Comparison of ENCODE assay signal across 9 cellular contexts in genomic region chr14:77043984-77044485, GRCh38. TPM values are rescaled to one million over a fixed set of nuclear protein-coding genes. Genes with fewer than 3 reads are reported as not detected.
DNase-seq lines count a peak whose midpoint lies in the region; ATAC-seq, FAIRE-seq and TF ChIP-seq lines count a peak whose summit lies in the region.
"Had no signal": no experiment of that assay in that cellular context is flagged by ENCODE, and none has a peak within 500 bp of the region (broad histone marks: within the 10 kb centered on the region; RNA-seq: fewer than 3 reads in every experiment).

No MANE protein-coding gene starts in this region.

- no peak for TF ChIP-seq CTCF in neural cell (IDR thresholded peaks at IDR 0.05; ENCODE audit: poor library complexity, severe bottlenecking)

- H3K9me3 ChIP-seq in neural cell (ENCODE audit: low read length): no peaks in the 10 kb centered on the region

- TF ChIP-seq POLR2A in GM12891 (IDR thresholded peaks at IDR 0.05; ENCODE audit: low read depth, low read length): no peak

- no peaks in the 10 kb centered on the region for H3K27me3 Mint-ChIP-seq in stimulated activated naive CD8-positive, alpha-beta T cell treated with anti-CD3 and anti-CD28 coated beads, Interleukin-15, Interleukin-2, amounts not matched to agents 100 ng/mL and 50 ng/mL, for 24 hours
- no peaks in the 10 kb centered on the region for H3K27me3 Mint-ChIP-seq in stimulated activated naive CD8-positive, alpha-beta T cell treated with anti-CD3 and anti-CD28 coated beads, Interleukin-15, amount 100 ng/mL, for 72 hours

- DNase-seq in stimulated activated naive CD8-positive, alpha-beta T cell treated with anti-CD3 and anti-CD28 coated beads, Interleukin-15, amount 100 ng/mL, for 72 hours: no peak
- no peak for DNase-seq in GM12891 (ENCODE audit: insufficient read length, low spot score)
- DNase-seq in stimulated activated CD4-positive, alpha-beta T cell treated with anti-CD3 and anti-CD28 coated beads, Interleukin-12 subunit alpha, Interleukin-12 subunit beta, amount 100 ng/mL, for 4 hours: no peak
- DNase-seq: activated naive CD4-positive, alpha-beta T cell had no signal

- H4K20me1 ChIP-seq in neural cell (ENCODE audit: insufficient read depth): no peaks in the 10 kb centered on the region

- H3K79me2 ChIP-seq in neural cell (replicated peaks; ENCODE audit: insufficient read depth, low read length): no peaks in the 10 kb centered on the region

- H2AFZ ChIP-seq in neural cell (ENCODE audit: low read depth, low read length): no peak overlapping the region

- no peak for TF ChIP-seq EP300 in neural cell (conservative IDR thresholded peaks at IDR 0.05; ENCODE audit: poor library complexity, severe bottlenecking)

- no peak for ATAC-seq in stimulated activated naive CD8-positive, alpha-beta T cell treated with anti-CD3 and anti-CD28 coated beads, Interleukin-15, amount 100 ng/mL, for 72 hours
- ATAC-seq in HG03571 (IDR thresholded peaks at IDR 0.05; ENCODE audit: unreplicated experiment) (no peak), HG03457 (IDR thresholded peaks at IDR 0.05; ENCODE audit: unreplicated experiment) (no peak)

- no peak overlapping the region for H3K9ac ChIP-seq in neural cell (ENCODE audit: low read length)

- H3K36me3 ChIP-seq in neural cell (ENCODE audit: insufficient read depth, low read length): no peaks in the 10 kb centered on the region

- H3F3A ChIP-seq in neural cell (ENCODE audit: insufficient read depth, low read length, poor library complexity, severe bottlenecking): no peaks in the 10 kb centered on the region

- no peak for FAIRE-seq in GM12891 (lab: Jason Lieb, UNC)

- TF ChIP-seq RAD21 in neural cell (conservative IDR thresholded peaks at IDR 0.05): no peak

- peaks cover 82% of the 10 kb centered on the region for H3K4me1 Mint-ChIP-seq in stimulated activated naive CD8-positive, alpha-beta T cell treated with anti-CD3 and anti-CD28 coated beads, Interleukin-15, Interleukin-2, amounts not matched to agents 100 ng/mL and 50 ng/mL, for 24 hours (ENCODE audit: low read depth)
- H3K4me1 Mint-ChIP-seq in stimulated activated naive CD8-positive, alpha-beta T cell treated with anti-CD3 and anti-CD28 coated beads, Interleukin-15, amount 100 ng/mL, for 72 hours: peaks cover 75% of the 10 kb centered on the region

- H3K27ac ChIP-seq in cingulate gyrus (ENCODE audit: low read depth, low read length) (peak overlapping the region; percentile 93), neural cell (ENCODE audit: low read length) (peak overlapping the region; percentile 100)

- no peak overlapping the region for H3K4me3 ChIP-seq in neural cell (ENCODE audit: low read length)

- H3K9me3 Mint-ChIP-seq in stimulated activated naive CD8-positive, alpha-beta T cell treated with anti-CD3 and anti-CD28 coated beads, Interleukin-15, Interleukin-2, amounts not matched to agents 100 ng/mL and 50 ng/mL, for 24 hours: no peaks in the 10 kb centered on the region
- H3K9me3 Mint-ChIP-seq in stimulated activated naive CD8-positive, alpha-beta T cell treated with anti-CD3 and anti-CD28 coated beads, Interleukin-15, amount 100 ng/mL, for 72 hours: no peaks in the 10 kb centered on the region

- H3K27me3 ChIP-seq in neural cell (ENCODE audit: insufficient read depth, low read depth, low read length): no peaks in the 10 kb centered on the region

- H3K9me2 ChIP-seq in neural cell (ENCODE audit: insufficient read depth, low read length): no peaks in the 10 kb centered on the region

- H3K4me2 ChIP-seq in neural cell (ENCODE audit: low read length): peak overlapping the region; percentile 17

- H3K4me3 Mint-ChIP-seq in stimulated activated naive CD8-positive, alpha-beta T cell treated with anti-CD3 and anti-CD28 coated beads, Interleukin-15, Interleukin-2, amounts not matched to agents 100 ng/mL and 50 ng/mL, for 24 hours: peak overlapping the region; percentile 74
- peak overlapping the region in 1 of 2 donors; percentile 47 for H3K4me3 Mint-ChIP-seq in stimulated activated naive CD8-positive, alpha-beta T cell treated with anti-CD3 and anti-CD28 coated beads, Interleukin-15, amount 100 ng/mL, for 72 hours

- no peaks in the 10 kb centered on the region for H3K36me3 Mint-ChIP-seq in stimulated activated naive CD8-positive, alpha-beta T cell treated with anti-CD3 and anti-CD28 coated beads, Interleukin-15, Interleukin-2, amounts not matched to agents 100 ng/mL and 50 ng/mL, for 24 hours (ENCODE audit: low read depth)

- H3K27ac Mint-ChIP-seq in stimulated activated naive CD8-positive, alpha-beta T cell treated with anti-CD3 and anti-CD28 coated beads, Interleukin-15, Interleukin-2, amounts not matched to agents 100 ng/mL and 50 ng/mL, for 24 hours: peak overlapping the region; percentile 79
- H3K27ac Mint-ChIP-seq in stimulated activated naive CD8-positive, alpha-beta T cell treated with anti-CD3 and anti-CD28 coated beads, Interleukin-15, amount 100 ng/mL, for 72 hours: peak overlapping the region in 1 of 2 donors; percentile 69

TF ChIP-seq in neural cell, 6 proteins besides CTCF, POLR2A, EP300 and RAD21:
- TF ChIP-seq EZH2 (IDR thresholded peaks at IDR 0.05; ENCODE audit: borderline replicate concordance, insufficient read depth, low read length, poor library complexity, severe bottlenecking): no peak
- TF ChIP-seq SMC3 (conservative IDR thresholded peaks at IDR 0.05; ENCODE audit: poor library complexity): no peak
- no peak for TF ChIP-seq REST (IDR thresholded peaks at IDR 0.05; ENCODE audit: borderline replicate concordance)
- no peak for TF ChIP-seq POLR2AphosphoS5 (IDR thresholded peaks at IDR 0.05)
- no peak for TF ChIP-seq TAF1 (IDR thresholded peaks at IDR 0.05; ENCODE audit: low read depth)
- TF ChIP-seq MXI1 (conservative IDR thresholded peaks at IDR 0.05; ENCODE audit: poor library complexity, severe bottlenecking): no peak

TF ChIP-seq in GM12891, 5 proteins besides CTCF, POLR2A, EP300 and RAD21:
- TF ChIP-seq POLR2AphosphoS5 (IDR thresholded peaks at IDR 0.05; ENCODE audit: low read depth, low read length): no peak
- TF ChIP-seq SPI1 (IDR thresholded peaks at IDR 0.05; ENCODE audit: low read depth, low read length): no peak
- TF ChIP-seq TAF1 (IDR thresholded peaks at IDR 0.05; ENCODE audit: low read depth, low read length): no peak
- no peak for TF ChIP-seq POU2F2 (IDR thresholded peaks at IDR 0.05; ENCODE audit: low read depth, low read length)
- no peak for TF ChIP-seq PAX5 (IDR thresholded peaks at IDR 0.05; ENCODE audit: insufficient read depth, low read length, severe bottlenecking)

RNA-seq across cellular contexts. Expression of gene IRF2BPL, which starts 15.5 kb away (rescaled TPM):
- 42.9 and 46.5 TPM in 2 replicates for polyA plus RNA-seq in neural cell
- 97.2 and 123 TPM in 2 replicates for polyA minus RNA-seq in neural cell
- polyA plus RNA-seq in GM12891 (2012; ENCODE audit: low read depth, missing spikeins): 22.0 TPM

RNA-seq across cellular contexts. Expression of gene CIPC, which starts 54.0 kb away (rescaled TPM):
- 36.4 and 36.7 TPM in 2 replicates for polyA plus RNA-seq in neural cell
- polyA minus RNA-seq in neural cell: 53.6 and 56.4 TPM in 2 replicates
- 6.4 TPM for polyA plus RNA-seq in GM12891 (2012; ENCODE audit: low read depth, missing spikeins)
